ENCODE assay signal across 8 cellular contexts in the genomic region with DNA sequence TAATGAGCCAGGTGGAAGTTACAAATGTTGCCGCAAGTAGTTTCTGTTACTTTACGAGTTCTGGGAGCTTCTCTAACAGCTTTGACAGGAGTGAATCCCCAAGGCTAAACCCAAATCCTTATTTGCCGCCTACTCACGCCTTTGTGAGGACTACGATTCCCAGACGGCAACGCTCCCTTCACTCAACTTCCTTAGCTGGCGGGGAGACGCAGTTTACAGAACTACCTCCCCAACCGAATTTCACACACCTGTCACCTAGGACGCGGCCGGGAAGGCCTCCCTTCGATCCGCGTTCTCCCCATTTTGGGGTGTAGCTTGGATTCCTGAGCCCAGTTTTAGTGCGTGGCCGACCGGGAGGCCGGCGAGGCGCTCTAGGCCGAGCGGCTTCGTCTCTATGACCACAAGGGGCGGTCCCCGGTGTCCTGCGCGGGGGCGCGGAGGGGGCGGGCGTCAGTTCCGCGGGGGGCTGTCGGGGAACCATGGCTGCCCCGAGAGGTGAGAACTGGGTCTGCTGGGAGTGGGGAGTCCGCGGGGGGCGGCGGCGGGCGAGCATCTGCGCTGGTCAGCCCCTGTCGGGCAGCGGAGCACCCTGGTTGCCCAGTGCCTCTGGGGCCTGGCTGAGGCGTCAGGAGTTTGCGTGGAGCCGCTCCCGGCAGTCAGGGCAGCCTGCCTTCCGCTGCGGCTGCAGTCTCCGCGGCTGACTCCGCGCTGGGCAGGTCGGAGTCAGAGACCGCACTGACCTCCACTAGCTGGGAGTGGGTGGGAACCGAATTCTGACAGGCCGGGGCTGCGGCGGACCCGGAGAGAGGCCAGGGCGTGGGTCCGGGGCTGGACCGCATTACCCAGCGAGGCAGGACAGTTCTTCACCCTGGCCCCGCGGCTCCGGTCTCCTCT.
DNase-seq lines count a peak whose midpoint lies in the region; ATAC-seq lines count a peak whose summit lies in the region.

A gene with protein sequence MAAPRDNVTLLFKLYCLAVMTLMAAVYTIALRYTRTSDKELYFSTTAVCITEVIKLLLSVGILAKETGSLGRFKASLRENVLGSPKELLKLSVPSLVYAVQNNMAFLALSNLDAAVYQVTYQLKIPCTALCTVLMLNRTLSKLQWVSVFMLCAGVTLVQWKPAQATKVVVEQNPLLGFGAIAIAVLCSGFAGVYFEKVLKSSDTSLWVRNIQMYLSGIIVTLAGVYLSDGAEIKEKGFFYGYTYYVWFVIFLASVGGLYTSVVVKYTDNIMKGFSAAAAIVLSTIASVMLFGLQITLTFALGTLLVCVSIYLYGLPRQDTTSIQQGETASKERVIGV (plus strand): TSS at position 450 of the 894 bp plus-strand sequence. CDS start 30 bp downstream, at position 480.

- ATAC-seq in GM18511 (IDR thresholded peaks at IDR 0.05; ENCODE audit: unreplicated experiment) (peak; percentile 96), HG02981 (IDR thresholded peaks at IDR 0.05; ENCODE audit: unreplicated experiment) (peak; percentile 85)

- peak; percentile 63 for DNase-seq in NCI-H2029 (lab: John Stamatoyannopoulos, UW)
- peak; percentile 73 for DNase-seq in T-helper 9 cell
- peak; percentile 93 for DNase-seq in astrocyte of the hippocampus (ENCODE audit: low read depth, low spot score)
- peak; percentile 40 to 98 (median 83) for DNase-seq in hypothalamus (lab: John Stamatoyannopoulos, UW)
- DNase-seq in retina, result peak; percentile 97
- no peak for DNase-seq in cortex of kidney (lab: John Stamatoyannopoulos, UW)
